Comparison of ENCODE assay signal across 14 cellular contexts in genomic region chr3:122745365-122746021, GRCh38. TPM values are rescaled to one million over a fixed set of nuclear protein-coding genes. Genes with fewer than 3 reads are reported as not detected.
DNase-seq lines count a peak whose midpoint lies in the region; TF ChIP-seq lines count a peak whose summit lies in the region.
"Had no signal": no experiment of that assay in that cellular context is flagged by ENCODE, and none has a peak within 500 bp of the region (broad histone marks: within the 10 kb centered on the region; RNA-seq: fewer than 3 reads in every experiment).

No MANE protein-coding gene starts in this region.

- TF ChIP-seq CTCF in AG10803 (conservative IDR thresholded peaks at IDR 0.05; ENCODE audit: low read length): no peak

- H3K27ac ChIP-seq in mesenchymal stem cell (ENCODE audit: low read length, poor library complexity, severe bottlenecking): no peak overlapping the region

- no peak overlapping the region for H3K4me2 ChIP-seq in mesenchymal stem cell (ENCODE audit: low read length, poor library complexity, severe bottlenecking)

- no peak overlapping the region for H3K14ac ChIP-seq in mesenchymal stem cell (ENCODE audit: low read length in 2 of 2)

- no peak overlapping the region for H2BK12ac ChIP-seq in mesenchymal stem cell (ENCODE audit: low read length in 2 of 2)

- no peak overlapping the region for H3K23ac ChIP-seq in mesenchymal stem cell (ENCODE audit: low read length in 2 of 2)

- H3K18ac ChIP-seq in mesenchymal stem cell (ENCODE audit: low read depth in 1 of 2, low read length in 2 of 2): no peak overlapping the region

- H3K9ac ChIP-seq in mesenchymal stem cell (ENCODE audit: low read length): peak overlapping the region; percentile 16

- DNase-seq in AG10803 (ENCODE audit: low read depth): peak; percentile 59
- peak; percentile 25 for DNase-seq in M059J (ENCODE audit: low read depth)
- peak; percentile 19 for DNase-seq in dedifferentiated amniotic fluid mesenchymal stem cell (ENCODE audit: extremely low spot score)
- peak; percentile 67 for DNase-seq in mesenchymal stem cell
- no peak for DNase-seq in kidney glomerular epithelial cell (lab: John Stamatoyannopoulos, UW)
- no peak for DNase-seq in NCI-H146 (lab: John Stamatoyannopoulos, UW)
- DNase-seq in COLO829 (ENCODE audit: low spot score): no peak
- DNase-seq in inferior parietal cortex (ENCODE audit: extremely low spot score): no peak
- DNase-seq: activated naive CD4-positive, alpha-beta T cell treated with Interleukin-2 at 50 U/mL for 16 hours; erythroblast; NCI-H2227 treated with DMSO at 0.1 percent for 48 hours; retina; RPMI8226; stimulated activated naive CD8-positive, alpha-beta T cell treated with anti-CD3 and anti-CD28 coated beads, Interleukin-15, Interleukin-2, amounts not matched to agents 100 U/mL and 50 U/mL, for 24 hours had no signal

- H2BK15ac ChIP-seq in mesenchymal stem cell (ENCODE audit: low read depth, poor library complexity, severe bottlenecking): no peak overlapping the region

- H2AFZ ChIP-seq in mesenchymal stem cell (ENCODE audit: low read depth, low read length): no peak overlapping the region

- H2BK5ac ChIP-seq in mesenchymal stem cell (ENCODE audit: low read depth, low read length, poor library complexity, severe bottlenecking): no peak overlapping the region

- no peak overlapping the region for H2BK120ac ChIP-seq in mesenchymal stem cell (ENCODE audit: low read depth, low read length)

- H3K4me1 ChIP-seq in mesenchymal stem cell (ENCODE audit: control insufficient read depth, insufficient read depth, low read depth, low read length): no peaks in the 10 kb centered on the region

- H3K4ac ChIP-seq in mesenchymal stem cell (ENCODE audit: low read depth in 1 of 2, low read length in 2 of 2): no peak overlapping the region

- H3K27me3 ChIP-seq in mesenchymal stem cell (ENCODE audit: control insufficient read depth in 1 of 2, insufficient read depth in 1 of 2, low read length in 2 of 2): no peaks in the 10 kb centered on the region

- H3K9me3 ChIP-seq in mesenchymal stem cell (ENCODE audit: control insufficient read depth, low read length): no peaks in the 10 kb centered on the region

- 100% methylated on average over 2 of the region's 4 CpGs for WGBS in mesenchymal stem cell

- H3K4me3 ChIP-seq in AG10803 (ENCODE audit: low read length) (no peak overlapping the region), mesenchymal stem cell (ENCODE audit: insufficient read depth in 1 of 2, low read depth in 1 of 2, low read length in 2 of 2) (no peak overlapping the region)

- H3K36me3 ChIP-seq in mesenchymal stem cell (ENCODE audit: control insufficient read depth in 1 of 2, insufficient read depth in 2 of 2, low read depth in 1 of 2, low read length in 2 of 2): peaks cover under 1 to 16% of the 10 kb centered on the region in 2 experiments

- no peak overlapping the region for H4K91ac ChIP-seq in mesenchymal stem cell (ENCODE audit: low read length)

- no peak overlapping the region for H4K8ac ChIP-seq in mesenchymal stem cell (ENCODE audit: low read length)

- H3K79me1 ChIP-seq in mesenchymal stem cell (replicated peaks; ENCODE audit: low read length, poor library complexity, severe bottlenecking): no peaks in the 10 kb centered on the region

- no peak overlapping the region for H2AK5ac ChIP-seq in mesenchymal stem cell (ENCODE audit: low read length, severe bottlenecking)

RNA-seq across cellular contexts. Expression of gene HSPBAP1, which starts 48.1 kb away (rescaled TPM):
- total RNA-seq in M059J (2014; rRNA removed; shearing (Covaris generic)): 5.5 and 7.7 TPM in 2 replicates
- polyA plus RNA-seq in mesenchymal stem cell (2013, experiment 1 of 2): 4.0 TPM
- polyA plus RNA-seq in mesenchymal stem cell (2013, experiment 2 of 2): 4.0 TPM

RNA-seq across cellular contexts. Expression of gene SLC49A4, which starts 49.4 kb away (rescaled TPM):
- total RNA-seq in M059J (2014; rRNA removed; shearing (Covaris generic)): 30.3 and 38.0 TPM in 2 replicates
- 8.7 TPM for polyA plus RNA-seq in mesenchymal stem cell (2013, experiment 1 of 2)
- 9.3 TPM for polyA plus RNA-seq in mesenchymal stem cell (2013, experiment 2 of 2)

Comparison
In these comparisons a context has a peak if more than half of its experiments do, and no peak if none do; other contexts are left out.
1. DNase-seq: peak in AG10803 (single experiment), M059J (single experiment), dedifferentiated amniotic fluid mesenchymal stem cell (single experiment) and mesenchymal stem cell (single experiment); none in kidney glomerular epithelial cell (single experiment), NCI-H146 (single experiment), COLO829 (single experiment) and inferior parietal cortex (single experiment).